In the genomic region with DNA sequence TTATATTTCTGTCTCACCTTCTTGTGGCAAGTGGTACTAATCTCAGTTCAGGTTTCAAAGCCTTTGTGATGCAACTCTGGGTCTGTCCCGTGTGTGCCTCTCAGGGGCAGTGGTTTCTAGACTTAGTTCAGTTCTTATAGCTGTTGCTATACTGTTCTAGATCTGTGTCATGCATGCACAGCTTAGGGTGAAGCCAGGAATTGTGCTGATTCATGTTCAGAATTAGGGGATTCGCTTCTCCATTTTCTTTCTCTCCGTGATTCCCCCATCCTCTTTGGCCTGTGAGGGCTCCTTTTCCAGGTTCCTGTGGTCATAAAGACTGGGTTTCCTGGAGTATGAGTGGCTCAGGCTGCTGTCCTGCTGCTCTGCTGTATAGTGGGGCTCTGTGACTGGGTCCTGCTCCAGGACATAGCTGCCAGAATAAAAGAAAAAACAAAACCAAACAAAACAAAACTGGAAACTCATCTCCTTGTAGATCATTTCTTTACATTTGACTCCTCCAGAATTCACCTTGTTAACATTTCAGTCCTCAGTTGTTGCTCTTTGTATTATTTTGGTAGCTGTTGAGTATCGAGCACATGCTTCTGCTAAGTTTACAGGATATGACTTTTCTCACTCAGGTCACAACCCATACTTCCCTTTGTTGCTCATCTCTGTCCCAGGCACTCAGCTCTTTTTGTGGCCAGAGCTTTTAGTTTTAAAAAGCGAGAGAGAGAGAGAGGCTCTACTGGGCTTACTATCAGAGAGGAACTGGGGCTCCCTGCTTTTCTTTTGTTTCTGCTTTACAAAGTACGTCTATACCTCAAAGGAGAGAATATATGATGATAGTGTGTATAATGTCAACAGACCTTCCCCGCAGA, we compare ENCODE assay signal across 1 cellular context.
TF ChIP-seq lines count a peak whose summit lies in the region.

No MANE protein-coding gene starts in this region.

TF ChIP-seq in K562, 482 proteins besides CTCF, POLR2A, EP300 and RAD21 (continued from another document and continues in another):
- TF ChIP-seq HMBOX1 (IDR thresholded peaks at IDR 0.05) (no peak; the same call in 1 of the 2 replicates), ETV1 (tag; conservative IDR thresholded peaks at IDR 0.05; ENCODE audit: low read depth) (0 out of 2 replicates have a peak, but pooled peaks have one; percentile 13), E2F6 (IDR thresholded peaks at IDR 0.05; ENCODE audit: borderline replicate concordance in 1 of 2, extremely low read depth in 1 of 2, insufficient read depth in 1 of 2, insufficient read length in 1 of 2, low read depth in 1 of 2, low read length in 1 of 2, poor library complexity in 1 of 2, severe bottlenecking in 1 of 2) (no peak), MYNN (IDR thresholded peaks at IDR 0.05) (no peak), MYNN (CRISPR knock-in tag; IDR thresholded peaks at IDR 0.05) (no peak), SREBF1 (IDR thresholded peaks at IDR 0.05; ENCODE audit: borderline replicate concordance, low read depth, low read length) (no peak), GABPA (tag; conservative IDR thresholded peaks at IDR 0.05; ENCODE audit: low read depth) (no peak), CC2D1A (IDR thresholded peaks at IDR 0.05) (no peak), ARNT (IDR thresholded peaks at IDR 0.05) (peak in 1 of 2 experiments; percentile 69; a peak in 2 of 4 replicates), PTBP1 (IDR thresholded peaks at IDR 0.05; ENCODE audit: low read depth, low read length) (no peak), TAF9B (IDR thresholded peaks at IDR 0.05; ENCODE audit: partially characterized antibody) (no peak), ZBED1 (IDR thresholded peaks at IDR 0.05) (no peak), NR0B1 (IDR thresholded peaks at IDR 0.05; ENCODE audit: partially characterized antibody) (no peak), SRSF7 (optimal IDR thresholded peaks at IDR 0.05; ENCODE audit: low read depth, low read length) (no peak), ZBTB17 (CRISPR knock-in tag; IDR thresholded peaks at IDR 0.05) (no peak), CCAR2 (IDR thresholded peaks at IDR 0.05; ENCODE audit: low read depth, low read length) (no peak), GTF2A2 (tag; IDR thresholded peaks at IDR 0.05) (no peak), ZNF12 (CRISPR knock-in tag; IDR thresholded peaks at IDR 0.05) (no peak), NCOA6 (IDR thresholded peaks at IDR 0.05) (no peak), RBM39 (optimal IDR thresholded peaks at IDR 0.05; ENCODE audit: low read depth, low read length) (no peak), SMARCA4 (IDR thresholded peaks at IDR 0.05) (no peak; the same call in 1 of the 2 replicates), NCOA4 (IDR thresholded peaks at IDR 0.05; ENCODE audit: partially characterized antibody) (no peak), RREB1 (CRISPR knock-in tag; IDR thresholded peaks at IDR 0.05) (no peak), TEAD2 (tag; IDR thresholded peaks at IDR 0.05) (no peak), MCM3 (IDR thresholded peaks at IDR 0.05) (no peak), SIN3B (IDR thresholded peaks at IDR 0.05; ENCODE audit: low read depth) (no peak), ZNF316 (IDR thresholded peaks at IDR 0.05) (peak; percentile 98), ZNF445 (CRISPR knock-in tag; IDR thresholded peaks at IDR 0.05; ENCODE audit: low read depth) (no peak), LEF1 (IDR thresholded peaks at IDR 0.05) (no peak), NFIC (IDR thresholded peaks at IDR 0.05) (no peak), CXXC5 (CRISPR knock-in tag; IDR thresholded peaks at IDR 0.05) (no peak), NCOR1 (IDR thresholded peaks at IDR 0.05) (no peak)
- TF ChIP-seq, protein P1, sequence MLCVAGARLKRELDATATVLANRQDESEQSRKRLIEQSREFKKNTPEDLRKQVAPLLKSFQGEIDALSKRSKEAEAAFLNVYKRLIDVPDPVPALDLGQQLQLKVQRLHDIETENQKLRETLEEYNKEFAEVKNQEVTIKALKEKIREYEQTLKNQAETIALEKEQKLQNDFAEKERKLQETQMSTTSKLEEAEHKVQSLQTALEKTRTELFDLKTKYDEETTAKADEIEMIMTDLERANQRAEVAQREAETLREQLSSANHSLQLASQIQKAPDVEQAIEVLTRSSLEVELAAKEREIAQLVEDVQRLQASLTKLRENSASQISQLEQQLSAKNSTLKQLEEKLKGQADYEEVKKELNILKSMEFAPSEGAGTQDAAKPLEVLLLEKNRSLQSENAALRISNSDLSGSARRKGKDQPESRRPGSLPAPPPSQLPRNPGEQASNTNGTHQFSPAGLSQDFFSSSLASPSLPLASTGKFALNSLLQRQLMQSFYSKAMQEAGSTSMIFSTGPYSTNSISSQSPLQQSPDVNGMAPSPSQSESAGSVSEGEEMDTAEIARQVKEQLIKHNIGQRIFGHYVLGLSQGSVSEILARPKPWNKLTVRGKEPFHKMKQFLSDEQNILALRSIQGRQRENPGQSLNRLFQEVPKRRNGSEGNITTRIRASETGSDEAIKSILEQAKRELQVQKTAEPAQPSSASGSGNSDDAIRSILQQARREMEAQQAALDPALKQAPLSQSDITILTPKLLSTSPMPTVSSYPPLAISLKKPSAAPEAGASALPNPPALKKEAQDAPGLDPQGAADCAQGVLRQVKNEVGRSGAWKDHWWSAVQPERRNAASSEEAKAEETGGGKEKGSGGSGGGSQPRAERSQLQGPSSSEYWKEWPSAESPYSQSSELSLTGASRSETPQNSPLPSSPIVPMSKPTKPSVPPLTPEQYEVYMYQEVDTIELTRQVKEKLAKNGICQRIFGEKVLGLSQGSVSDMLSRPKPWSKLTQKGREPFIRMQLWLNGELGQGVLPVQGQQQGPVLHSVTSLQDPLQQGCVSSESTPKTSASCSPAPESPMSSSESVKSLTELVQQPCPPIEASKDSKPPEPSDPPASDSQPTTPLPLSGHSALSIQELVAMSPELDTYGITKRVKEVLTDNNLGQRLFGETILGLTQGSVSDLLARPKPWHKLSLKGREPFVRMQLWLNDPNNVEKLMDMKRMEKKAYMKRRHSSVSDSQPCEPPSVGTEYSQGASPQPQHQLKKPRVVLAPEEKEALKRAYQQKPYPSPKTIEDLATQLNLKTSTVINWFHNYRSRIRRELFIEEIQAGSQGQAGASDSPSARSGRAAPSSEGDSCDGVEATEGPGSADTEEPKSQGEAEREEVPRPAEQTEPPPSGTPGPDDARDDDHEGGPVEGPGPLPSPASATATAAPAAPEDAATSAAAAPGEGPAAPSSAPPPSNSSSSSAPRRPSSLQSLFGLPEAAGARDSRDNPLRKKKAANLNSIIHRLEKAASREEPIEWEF (CRISPR knock-in tag; IDR thresholded peaks at IDR 0.05): no peak
- TF ChIP-seq, protein P2, sequence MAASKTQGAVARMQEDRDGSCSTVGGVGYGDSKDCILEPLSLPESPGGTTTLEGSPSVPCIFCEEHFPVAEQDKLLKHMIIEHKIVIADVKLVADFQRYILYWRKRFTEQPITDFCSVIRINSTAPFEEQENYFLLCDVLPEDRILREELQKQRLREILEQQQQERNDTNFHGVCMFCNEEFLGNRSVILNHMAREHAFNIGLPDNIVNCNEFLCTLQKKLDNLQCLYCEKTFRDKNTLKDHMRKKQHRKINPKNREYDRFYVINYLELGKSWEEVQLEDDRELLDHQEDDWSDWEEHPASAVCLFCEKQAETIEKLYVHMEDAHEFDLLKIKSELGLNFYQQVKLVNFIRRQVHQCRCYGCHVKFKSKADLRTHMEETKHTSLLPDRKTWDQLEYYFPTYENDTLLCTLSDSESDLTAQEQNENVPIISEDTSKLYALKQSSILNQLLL (CRISPR knock-in tag; IDR thresholded peaks at IDR 0.05; ENCODE audit: borderline replicate concordance): no peak
- TF ChIP-seq, protein P3, sequence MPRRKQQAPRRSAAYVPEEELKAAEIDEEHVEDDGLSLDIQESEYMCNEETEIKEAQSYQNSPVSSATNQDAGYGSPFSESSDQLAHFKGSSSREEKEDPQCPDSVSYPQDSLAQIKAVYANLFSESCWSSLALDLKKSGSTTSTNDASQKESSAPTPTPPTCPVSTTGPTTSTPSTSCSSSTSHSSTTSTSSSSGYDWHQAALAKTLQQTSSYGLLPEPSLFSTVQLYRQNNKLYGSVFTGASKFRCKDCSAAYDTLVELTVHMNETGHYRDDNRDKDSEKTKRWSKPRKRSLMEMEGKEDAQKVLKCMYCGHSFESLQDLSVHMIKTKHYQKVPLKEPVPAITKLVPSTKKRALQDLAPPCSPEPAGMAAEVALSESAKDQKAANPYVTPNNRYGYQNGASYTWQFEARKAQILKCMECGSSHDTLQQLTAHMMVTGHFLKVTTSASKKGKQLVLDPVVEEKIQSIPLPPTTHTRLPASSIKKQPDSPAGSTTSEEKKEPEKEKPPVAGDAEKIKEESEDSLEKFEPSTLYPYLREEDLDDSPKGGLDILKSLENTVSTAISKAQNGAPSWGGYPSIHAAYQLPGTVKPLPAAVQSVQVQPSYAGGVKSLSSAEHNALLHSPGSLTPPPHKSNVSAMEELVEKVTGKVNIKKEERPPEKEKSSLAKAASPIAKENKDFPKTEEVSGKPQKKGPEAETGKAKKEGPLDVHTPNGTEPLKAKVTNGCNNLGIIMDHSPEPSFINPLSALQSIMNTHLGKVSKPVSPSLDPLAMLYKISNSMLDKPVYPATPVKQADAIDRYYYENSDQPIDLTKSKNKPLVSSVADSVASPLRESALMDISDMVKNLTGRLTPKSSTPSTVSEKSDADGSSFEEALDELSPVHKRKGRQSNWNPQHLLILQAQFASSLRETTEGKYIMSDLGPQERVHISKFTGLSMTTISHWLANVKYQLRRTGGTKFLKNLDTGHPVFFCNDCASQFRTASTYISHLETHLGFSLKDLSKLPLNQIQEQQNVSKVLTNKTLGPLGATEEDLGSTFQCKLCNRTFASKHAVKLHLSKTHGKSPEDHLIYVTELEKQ (CRISPR knock-in tag; IDR thresholded peaks at IDR 0.05): no peak
- TF ChIP-seq, protein P4, sequence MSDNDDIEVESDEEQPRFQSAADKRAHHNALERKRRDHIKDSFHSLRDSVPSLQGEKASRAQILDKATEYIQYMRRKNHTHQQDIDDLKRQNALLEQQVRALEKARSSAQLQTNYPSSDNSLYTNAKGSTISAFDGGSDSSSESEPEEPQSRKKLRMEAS (CRISPR knock-in tag; IDR thresholded peaks at IDR 0.05): no peak
